ENCODE assay signal across 28 cellular contexts in genomic region chr10:132009575-132009974, GRCh38.
"Had no signal": no experiment of that assay in that cellular context is flagged by ENCODE, and none has a peak within 500 bp of the region (broad histone marks: within the 10 kb centered on the region; RNA-seq: fewer than 3 reads in every experiment).

No MANE protein-coding gene starts in this region.

- H3K27ac ChIP-seq: left lung, pancreas, prostate gland, skin epidermis, testis, thyroid gland, transverse colon, upper lobe of left lung, vagina had no signal

- H3K9me3 Mint-ChIP-seq: nephron; neural crest cell; stimulated activated effector memory CD8-positive, alpha-beta T cell treated with anti-CD3 and anti-CD28 coated beads, Interleukin-12 subunit alpha, Interleukin-12 subunit beta, amount 100 ng/mL, for 72 hours had no signal

- ATAC-seq: left colon; left lung; mucosa of descending colon; naive thymus-derived CD8-positive, alpha-beta T cell; pancreas; right cardiac atrium; sciatic nerve; stimulated activated effector memory CD8-positive, alpha-beta T cell treated with anti-CD3 and anti-CD28 coated beads, Interleukin-12 subunit alpha, Interleukin-12 subunit beta, amount 100 ng/mL, for 72 hours; stimulated activated naive CD8-positive, alpha-beta T cell treated with anti-CD3 and anti-CD28 coated beads, Interleukin-15, amount 100 ng/mL, for 72 hours had no signal

- H3K27me3 ChIP-seq: left lung, pancreas, testis, thyroid gland, upper lobe of left lung, vagina had no signal

- H3K4me3 ChIP-seq: left lung, lung, mucosa of descending colon, pancreas, prostate gland, skin epidermis, testis, thyroid gland, transverse colon, upper lobe of left lung, vagina had no signal

- H3K27ac Mint-ChIP-seq: naive thymus-derived CD8-positive, alpha-beta T cell; nephron; stimulated activated effector memory CD8-positive, alpha-beta T cell treated with anti-CD3 and anti-CD28 coated beads, Interleukin-12 subunit alpha, Interleukin-12 subunit beta, amount 100 ng/mL, for 72 hours; stimulated activated naive CD8-positive, alpha-beta T cell treated with anti-CD3 and anti-CD28 coated beads, Interleukin-15, amount 100 ng/mL, for 72 hours had no signal

- H3K4me1 Mint-ChIP-seq: nephron; neural crest cell; stimulated activated effector memory CD8-positive, alpha-beta T cell treated with anti-CD3 and anti-CD28 coated beads, Interleukin-12 subunit alpha, Interleukin-12 subunit beta, amount 100 ng/mL, for 72 hours had no signal

- H3K36me3 Mint-ChIP-seq: stimulated activated effector memory CD8-positive, alpha-beta T cell treated with anti-CD3 and anti-CD28 coated beads, Interleukin-12 subunit alpha, Interleukin-12 subunit beta, amount 100 ng/mL, for 72 hours had no signal

- DNase-seq: hippocampal formation; left colon; left lung; midbrain; mucosa of descending colon; naive thymus-derived CD8-positive, alpha-beta T cell; nucleus accumbens; pancreas; retina; right cardiac atrium; stimulated activated CD4-positive, alpha-beta T cell treated with anti-CD3 and anti-CD28 coated beads, Interleukin-12 subunit alpha, Interleukin-12 subunit beta, amount 100 ng/mL, for 4 hours; stimulated activated CD4-positive, alpha-beta T cell treated with anti-CD3 and anti-CD28 coated beads, Interleukin-15, amount 100 ng/mL, for 24 hours; stimulated activated CD4-positive, alpha-beta T cell treated with anti-CD3 and anti-CD28 coated beads, Interleukin-2, amount 100 ng/mL, for 24 hours; stimulated activated CD4-positive, alpha-beta T cell treated with anti-CD3 and anti-CD28 coated beads, Interleukin-4, amount 100 ng/mL, for 24 hours; stimulated activated naive CD4-positive, alpha-beta T cell treated with Interleukin-2 at 50 U/mL for 16 hours; stimulated activated naive CD8-positive, alpha-beta T cell treated with anti-CD3 and anti-CD28 coated beads, Interleukin-15, amount 100 ng/mL, for 72 hours; testis; thyroid gland; transverse colon; upper lobe of left lung had no signal

- H3K4me3 Mint-ChIP-seq: naive thymus-derived CD8-positive, alpha-beta T cell; nephron; neural crest cell; stimulated activated effector memory CD8-positive, alpha-beta T cell treated with anti-CD3 and anti-CD28 coated beads, Interleukin-12 subunit alpha, Interleukin-12 subunit beta, amount 100 ng/mL, for 72 hours; stimulated activated naive CD8-positive, alpha-beta T cell treated with anti-CD3 and anti-CD28 coated beads, Interleukin-15, amount 100 ng/mL, for 72 hours had no signal

- H3K9me3 ChIP-seq: left lung, pancreas, prostate gland, testis, thyroid gland, transverse colon, upper lobe of left lung, vagina had no signal

- H3K36me3 ChIP-seq: left lung, pancreas, prostate gland, thyroid gland, transverse colon, upper lobe of left lung, vagina had no signal

- H3K4me1 ChIP-seq: left lung, testis, thyroid gland, transverse colon, upper lobe of left lung, vagina had no signal
